In the genomic region with DNA sequence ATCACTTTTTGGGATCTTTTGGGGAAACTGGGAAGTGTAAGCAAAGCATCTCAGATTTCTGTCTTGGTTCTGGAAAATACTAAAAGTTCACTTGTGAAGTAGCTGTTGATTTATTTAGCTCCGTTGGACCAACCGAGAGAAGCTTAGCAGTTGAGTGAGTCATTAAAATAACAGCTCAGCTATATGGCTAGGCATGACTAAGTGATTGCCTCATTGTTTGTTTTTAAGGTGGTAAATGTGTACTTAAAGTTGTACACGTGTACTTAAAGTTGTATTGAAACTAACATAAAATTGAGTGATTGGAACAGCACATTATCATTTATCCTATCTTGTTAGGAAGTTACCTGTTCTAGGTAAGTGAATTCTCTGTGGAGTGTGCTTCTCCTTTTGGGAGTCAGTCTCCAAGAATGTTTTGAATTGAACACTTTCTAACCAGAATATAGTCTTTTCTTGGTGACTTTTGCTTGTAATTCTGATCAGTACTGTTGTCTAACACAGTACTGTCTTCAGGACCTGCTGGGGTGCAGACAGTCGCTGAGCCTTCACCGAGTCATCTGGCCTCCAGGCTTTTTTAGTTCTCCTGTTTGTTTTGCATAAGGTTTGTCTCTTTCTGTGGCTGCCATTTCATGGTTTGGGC, we compare ENCODE assay signal across 8 cellular contexts. TPM values are rescaled to one million over a fixed set of nuclear protein-coding genes. Genes with fewer than 3 reads are reported as not detected.
DNase-seq lines count a peak whose midpoint lies in the region; ATAC-seq, FAIRE-seq and TF ChIP-seq lines count a peak whose summit lies in the region.

No MANE protein-coding gene starts in this region.

- peaks cover 61% of the 10 kb centered on the region for H3K4me1 Mint-ChIP-seq in CD8-positive, alpha-beta T cell (ENCODE audit: low read depth)

- POLR2A ChIA-PET in CD8-positive, alpha-beta T cell (lab: Charles Lee) = interaction anchor here (1.1 kb wide), 1 partner anchor 10 kb away, joined by 3 read pairs; no protein-coding TSS in a partner anchor
- POLR2A ChIA-PET in K562 (lab: Yijun Ruan, JAX) = interaction anchor here (0.9 to 1.3 kb wide), 7 partner anchors 9 to 56 kb away, joined by 3 to 10 read pairs (median 3); no protein-coding TSS in a partner anchor

- peak; percentile 87 for FAIRE-seq in K562 (lab: Jason Lieb, UNC)

- H2AFZ ChIP-seq in K562 (ENCODE audit: low read depth, low read length) = 0 out of 2 replicates have a peak overlapping the region, but pooled peaks have one; percentile 25

- no peaks in the 10 kb centered on the region for H3K9me3 Mint-ChIP-seq in CD8-positive, alpha-beta T cell

- no peaks in the 10 kb centered on the region for H3K27me3 ChIP-seq in CD8-positive, alpha-beta T cell (ENCODE audit: insufficient read depth, low read length)
- no peaks in the 10 kb centered on the region for H3K27me3 ChIP-seq in K562 (ENCODE audit: control insufficient read depth in 2 of 2, insufficient read depth in 2 of 2, low read length in 2 of 2)
- H3K27me3 ChIP-seq in lower lobe of right lung (ENCODE audit: low read depth) = no peaks in the 10 kb centered on the region

- peaks cover 6% of the 10 kb centered on the region; the same call in 1 of the 2 replicates for H4K20me1 ChIP-seq in K562 (replicated peaks; ENCODE audit: control insufficient read depth, insufficient read depth, low read length)

- peak overlapping the region; percentile 45 for H3K4me3 Mint-ChIP-seq in CD8-positive, alpha-beta T cell

- 12% methylated on average over 5 of the region's 5 CpGs for WGBS in K562 (ENCODE audit: insufficient coverage, low coverage, missing lambda C conversion rate)

- peak; percentile 50; the same call in 1 of the 2 replicates for TF ChIP-seq EP300 in K562 (IDR thresholded peaks at IDR 0.05; ENCODE audit: low read length)

- ATAC-seq in CD8-positive, alpha-beta T cell = peak; percentile 29
- ATAC-seq in GM21390 (IDR thresholded peaks at IDR 0.05; ENCODE audit: unreplicated experiment) = peak; percentile 24
- ATAC-seq in K562 = peak; percentile 32
- peak in 1 of 2 donors; percentile 52 for ATAC-seq in lower lobe of right lung
- no peak for ATAC-seq in sciatic nerve

- no peaks in the 10 kb centered on the region for H3K9me3 ChIP-seq in CD8-positive, alpha-beta T cell (ENCODE audit: low read length)
- H3K9me3 ChIP-seq in K562 (replicated peaks; ENCODE audit: control insufficient read depth, insufficient read depth, low read depth, low read length) = no peaks in the 10 kb centered on the region
- no peaks in the 10 kb centered on the region for H3K9me3 ChIP-seq in lower lobe of right lung

- H3K36me3 ChIP-seq in CD8-positive, alpha-beta T cell (ENCODE audit: insufficient read depth, low read length) = peaks cover 3% of the 10 kb centered on the region
- H3K36me3 ChIP-seq in K562 (ENCODE audit: control insufficient read depth, insufficient read depth, low read length) (peaks cover 46% of the 10 kb centered on the region; the same call in 2 of the 3 replicates), lower lobe of right lung (peaks cover 35% of the 10 kb centered on the region)

- peak; percentile 35; the same call in 1 of the 2 replicates for TF ChIP-seq POLR2A in K562 (conservative IDR thresholded peaks at IDR 0.05)

- DNase-seq in CD8-positive, alpha-beta T cell = no peak
- peak; percentile 84 for DNase-seq in NCI-H69 (lab: John Stamatoyannopoulos, UW)
- peak in 3 of 4 experiments; percentile 21 to 66 (median 34) for DNase-seq in K562 (ENCODE audit: extremely low read depth in 1 of 4, low spot score in 3 of 4)
- no peak for DNase-seq in lower lobe of right lung
- DNase-seq in mucosa of gallbladder (ENCODE audit: low spot score) = no peak
- DNase-seq in sciatic nerve (ENCODE audit: low spot score) = no peak
- no peak for DNase-seq in NCI-H1930 (lab: John Stamatoyannopoulos, UW)

- peaks cover 29% of the 10 kb centered on the region for H3K4me1 ChIP-seq in CD8-positive, alpha-beta T cell (ENCODE audit: insufficient read depth, low read length)
- peaks cover 15 to 33% of the 10 kb centered on the region in 2 experiments for H3K4me1 ChIP-seq in K562 (replicated peaks in 1 of 2; ENCODE audit: control insufficient read depth in 2 of 2, insufficient read depth in 2 of 2, low read length in 2 of 2)
- H3K4me1 ChIP-seq in lower lobe of right lung = peaks cover 52% of the 10 kb centered on the region

- no peak overlapping the region for H3K27ac ChIP-seq in CD8-positive, alpha-beta T cell (ENCODE audit: low read depth, low read length)
- H3K27ac ChIP-seq in K562 (ENCODE audit: extremely low read depth, low read depth, low read length) (peak overlapping the region; percentile 88), lower lobe of right lung (peak overlapping the region; percentile 53)

- TF ChIP-seq RAD21 in K562 (CRISPR knock-in tag; conservative IDR thresholded peaks at IDR 0.05 in 1 of 2, IDR thresholded peaks at IDR 0.05 in 1 of 2) = no peak

- intact Hi-C loops in CD8-positive, alpha-beta T cell (cut with DNase I, micrococcal nuclease) = loop anchor here (5.0 kb wide), 1 partner anchor 196 kb away; a partner anchor contains a TSS
- intact Hi-C loops in K562 (cut with micrococcal nuclease) = no loop called here
- intact Hi-C loops in lower lobe of right lung (cut with DNase I) = no loop called here
- intact Hi-C loops in sciatic nerve (cut with DNase I) = no loop called here

- H3K36me3 Mint-ChIP-seq in CD8-positive, alpha-beta T cell = peaks cover 26% of the 10 kb centered on the region

- peak overlapping the region; percentile 76 for H3K4me2 ChIP-seq in K562 (ENCODE audit: insufficient read depth, low read length)

- H3K4me3 ChIP-seq in CD8-positive, alpha-beta T cell (ENCODE audit: low read depth, low read length) = no peak overlapping the region
- H3K4me3 ChIP-seq in K562 (peak overlapping the region; percentile 19; the same call in 1 of the 2 replicates), lower lobe of right lung (no peak overlapping the region)

- in situ Hi-C loops in K562 (cut with MboI) = loop anchor here (10.0 kb wide), 1 partner anchor 231 kb away; no protein-coding TSS in a partner anchor

- H3K27ac Mint-ChIP-seq in CD8-positive, alpha-beta T cell = peak overlapping the region; percentile 34

- TF ChIP-seq CTCF in CD8-positive, alpha-beta T cell (IDR thresholded peaks at IDR 0.05) = no peak
- TF ChIP-seq CTCF in K562 (IDR thresholded peaks at IDR 0.05 in 2 of 3, conservative IDR thresholded peaks at IDR 0.05 in 1 of 3; ENCODE audit: insufficient read depth in 2 of 3, low read depth in 1 of 3, low read length in 3 of 3) (no peak), lower lobe of right lung (IDR thresholded peaks at IDR 0.05) (no peak)

- H3K27me3 Mint-ChIP-seq in CD8-positive, alpha-beta T cell (ENCODE audit: low read depth) = no peaks in the 10 kb centered on the region

- peaks cover 83% of the 10 kb centered on the region for H3K79me2 ChIP-seq in K562 (ENCODE audit: control insufficient read depth, insufficient read depth, low read length)

- H3K9ac ChIP-seq in K562 (ENCODE audit: insufficient read depth in 1 of 2, low read depth in 2 of 2, low read length in 2 of 2) = peak overlapping the region; percentile 75 to 76; a peak in 3 of 4 replicates

- H3K9me1 ChIP-seq in K562 (ENCODE audit: control insufficient read depth, insufficient read depth, low read length) = peaks cover 3% of the 10 kb centered on the region

- CTCF ChIA-PET in CD8-positive, alpha-beta T cell (lab: Charles Lee) = interaction anchor here (1.3 kb wide), 1 partner anchor 16 kb away, joined by 3 read pairs; no protein-coding TSS in a partner anchor
- CTCF ChIA-PET in K562 (lab: Yijun Ruan, JAX; ENCODE audit: low intra/inter-chr PET ratio) = no interaction called here

- BruUV-seq in K562 (replicated peaks; lab: Mats Ljungman, UMichigan) = no TSS peak

RNA-seq across cellular contexts. Expression of a gene that starts 2.9 kb away (rescaled TPM):
- 10 to 100 TPM; 10.4 to 13.9 TPM for total RNA-seq in CD8-positive, alpha-beta T cell
- 59.2 and 77.8 TPM in 2 replicates for total RNA-seq in K562 (2011; cell fraction: chromatin; rRNA removed; ENCODE audit: low replicate concordance)
- total RNA-seq in K562 (2011; cell fraction: nucleolus; rRNA removed) = 25.3 and 28.3 TPM in 2 replicates
- 33.1 and 34.6 TPM in 2 replicates for total RNA-seq in K562 (2011; cell fraction: nucleoplasm; rRNA removed)
- 9.7 and 13.3 TPM in 2 replicates for total RNA-seq in K562 (2014; rRNA removed)
- 10.0 and 11.1 TPM in 2 replicates for total RNA-seq in K562 (2014; rRNA removed; fragmentation: Illumina TruSeq; extraction: Trizol)
- total RNA-seq in K562 (2015; rRNA removed; fragmentation: Illumina TruSeq; extraction: Trizol) = 10.0 and 10.9 TPM in 2 replicates
- 12.1 and 16.8 TPM in 2 replicates for total RNA-seq in K562 (2021)
- polyA plus RNA-seq in K562 (2011; rRNA removed) = 9.9 and 12.9 TPM in 2 replicates
- polyA plus RNA-seq in K562 (2011; cell fraction: cytosol; rRNA removed) = 9.1 and 10.1 TPM in 2 replicates
- 19.2 and 27.0 TPM in 2 replicates for polyA plus RNA-seq in K562 (2011; cell fraction: nucleus; rRNA removed)
- 9.2 and 9.6 TPM in 2 replicates for polyA plus RNA-seq in K562 (2012)
- 11.6 and 12.0 TPM in 2 replicates for polyA plus RNA-seq in K562 (2014; fragmentation: Illumina TruSeq; extraction: Trizol)
- polyA plus RNA-seq in K562 (2014; fragmentation: Nextera tagmentation; extraction: Ambion mirVana) = 1 to 10 TPM; 2.1 to 2.2 TPM
- 15.8 and 16.7 TPM in 2 replicates for polyA plus RNA-seq in K562 (2014; rRNA removed)
- polyA minus RNA-seq in K562 (2011; rRNA and poly(A)+ RNA removed) = 17.1 and 18.5 TPM in 2 replicates
- 4.5 and 4.9 TPM in 2 replicates for polyA minus RNA-seq in K562 (2011; cell fraction: cytosol; rRNA and poly(A)+ RNA removed)
- 8.6 and 10.1 TPM in 2 replicates for polyA minus RNA-seq in K562 (2011; cell fraction: nucleus; rRNA and poly(A)+ RNA removed)
- total RNA-seq in lower lobe of right lung = 16.8 TPM
- 16.0 TPM for total RNA-seq in mucosa of gallbladder
- total RNA-seq in sciatic nerve = 28.3 TPM

RNA-seq across cellular contexts. Expression of a gene that starts 40.1 kb away (rescaled TPM):
- total RNA-seq in CD8-positive, alpha-beta T cell = under 1 TPM; 0.27 to 0.28 TPM
- total RNA-seq in K562 (2011; cell fraction: chromatin; rRNA removed; ENCODE audit: low replicate concordance) = 0.32 and 0.46 TPM in 2 replicates
- 1.3 and 1.5 TPM in 2 replicates for total RNA-seq in K562 (2011; cell fraction: nucleolus; rRNA removed)
- total RNA-seq in K562 (2011; cell fraction: nucleoplasm; rRNA removed) = 0.37 TPM in 1 of 2 replicates, not detected in the other
- 0.27 and 0.49 TPM in 2 replicates for total RNA-seq in K562 (2014; rRNA removed)
- total RNA-seq in K562 (2014; rRNA removed; fragmentation: Illumina TruSeq; extraction: Trizol) = 0.35 and 0.55 TPM in 2 replicates
- 0.68 and 0.76 TPM in 2 replicates for total RNA-seq in K562 (2015; rRNA removed; fragmentation: Illumina TruSeq; extraction: Trizol)
- total RNA-seq in K562 (2021) = 0.31 and 0.54 TPM in 2 replicates
- 0.29 and 0.38 TPM in 2 replicates for polyA plus RNA-seq in K562 (2011; rRNA removed)
- polyA plus RNA-seq in K562 (2011; cell fraction: cytosol; rRNA removed) = 0.37 and 0.52 TPM in 2 replicates
- 0.29 and 0.53 TPM in 2 replicates for polyA plus RNA-seq in K562 (2011; cell fraction: nucleus; rRNA removed)
- 0.73 and 0.97 TPM in 2 replicates for polyA plus RNA-seq in K562 (2012)
- 0.19 and 0.43 TPM in 2 replicates for polyA plus RNA-seq in K562 (2014; fragmentation: Illumina TruSeq; extraction: Trizol)
- under 1 TPM in 1 of 2 experiments, not detected in 1; 0.06 TPM for polyA plus RNA-seq in K562 (2014; fragmentation: Nextera tagmentation; extraction: Ambion mirVana)
- polyA plus RNA-seq in K562 (2014; rRNA removed) = 0.49 and 0.58 TPM in 2 replicates
- polyA minus RNA-seq in K562 (2011; rRNA and poly(A)+ RNA removed) = 0.18 and 0.21 TPM in 2 replicates
- 0.76 TPM in 1 of 2 replicates, not detected in the other for polyA minus RNA-seq in K562 (2011; cell fraction: cytosol; rRNA and poly(A)+ RNA removed)
- 0.54 and 1.00 TPM in 2 replicates for polyA minus RNA-seq in K562 (2011; cell fraction: nucleus; rRNA and poly(A)+ RNA removed)
- 2.7 TPM for total RNA-seq in lower lobe of right lung
- total RNA-seq in mucosa of gallbladder = 4.7 TPM
- 14.5 TPM for total RNA-seq in sciatic nerve

Comparison
In these comparisons a context has a peak if more than half of its experiments do, and no peak if none do; other contexts are left out.
1. DNase-seq: peak in NCI-H69 (single experiment) and K562 (3 of 4); none in CD8-positive, alpha-beta T cell (0 of 7), lower lobe of right lung (single experiment), mucosa of gallbladder (single experiment), sciatic nerve (single experiment) and NCI-H1930 (0 of 2).
2. intact Hi-C loops: an anchor here in CD8-positive, alpha-beta T cell (5.0 kb wide); none called in K562, lower lobe of right lung and sciatic nerve.